In genomic region chr3:105923151-105923550, GRCh38 we compare ENCODE assay signal across 6 cellular contexts.
"Had no signal": no experiment of that assay in that cellular context is flagged by ENCODE, and none has a peak within 500 bp of the region (broad histone marks: within the 10 kb centered on the region; RNA-seq: fewer than 3 reads in every experiment).

No MANE protein-coding gene starts in this region.

- H3K27ac ChIP-seq: GM23248 had no signal

- H3K9ac ChIP-seq: GM23248 had no signal

- H2AFZ ChIP-seq: GM23248 had no signal

- DNase-seq: GM23248, H9, HCEC 1CT, IMR-90, KG1 had no signal

- H3K4me3 ChIP-seq: GM23248, K562 had no signal
